ENCODE assay signal across 8 cellular contexts in the genomic region with DNA sequence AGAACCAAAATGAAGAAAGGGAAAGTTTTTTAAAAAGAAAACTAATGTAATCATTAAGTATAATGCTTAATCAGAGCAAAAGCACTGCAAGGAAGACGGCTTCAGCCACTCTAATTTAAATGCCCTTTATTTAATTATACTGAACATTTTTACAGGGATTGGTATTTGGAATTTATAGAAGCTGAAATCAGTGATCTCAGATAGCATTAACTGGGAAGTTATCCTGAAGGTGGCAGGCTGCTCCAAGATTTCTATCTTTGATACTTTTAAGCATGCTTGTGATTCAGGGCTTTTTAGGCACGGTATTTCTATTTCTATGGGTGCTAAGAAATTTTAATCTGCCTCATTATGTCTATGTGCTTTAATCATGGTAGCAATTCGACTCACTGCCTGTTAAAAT. TPM values are rescaled to one million over a fixed set of nuclear protein-coding genes. Genes with fewer than 3 reads are reported as not detected.
A peak's percentile ranks its signal among the peaks of the same experiment; 100 is the strongest.
DNase-seq lines count a peak whose midpoint lies in the region; ATAC-seq, FAIRE-seq and TF ChIP-seq lines count a peak whose summit lies in the region.

No MANE protein-coding gene starts in this region.

- peaks cover 32 to 43% (median 41%) of the 10 kb centered on the region in 4 donors for H3K4me1 ChIP-seq in esophagus muscularis mucosa

- in situ Hi-C loops in Caki2 (cut with HindIII; ENCODE audit: low pct_unique_long_range_greater_than_20kb, low sequenced_read_pairs): no loop called here

- DNase-seq in Caki2 (ENCODE audit: low read depth): peak; percentile 29
- DNase-seq in HTR-8/SVneo (ENCODE audit: insufficient read length, low spot score): peak; percentile 24
- peak; percentile 55 for DNase-seq in RPMI7951 (ENCODE audit: low read depth)
- no peak for DNase-seq in esophagus muscularis mucosa (ENCODE audit: extremely low spot score)
- DNase-seq in SKM-1 treated with dmso at 0.1 percent for 144 hours (lab: John Stamatoyannopoulos, UW; ENCODE audit: unreplicated experiment): no peak

- peaks cover 4% of the 10 kb centered on the region for H3F3A ChIP-seq in neural cell (ENCODE audit: insufficient read depth, low read length, poor library complexity, severe bottlenecking)

- H3K36me3 ChIP-seq in esophagus muscularis mucosa (peaks cover 4 to 25% (median 15%) of the 10 kb centered on the region in 4 donors), neural cell (ENCODE audit: insufficient read depth, low read length) (no peaks in the 10 kb centered on the region)

- H3K4me2 ChIP-seq in neural cell (ENCODE audit: low read length): no peak overlapping the region

- TF ChIP-seq RAD21 in neural cell (conservative IDR thresholded peaks at IDR 0.05): peak; percentile 85

- TF ChIP-seq POLR2A in esophagus muscularis mucosa (IDR thresholded peaks at IDR 0.05; ENCODE audit: low read depth): no peak

- H3K79me2 ChIP-seq in neural cell (replicated peaks; ENCODE audit: insufficient read depth, low read length): peaks cover 18% of the 10 kb centered on the region

- intact Hi-C loops in esophagus muscularis mucosa (cut with DNase I): loop anchor here (2.0 to 10.0 kb wide), 5 partner anchors 62 to 386 kb away; a partner anchor contains a TSS

- H3K9me2 ChIP-seq in neural cell (ENCODE audit: insufficient read depth, low read length): no peaks in the 10 kb centered on the region

- peak; percentile 44 to 55 (median 53) for TF ChIP-seq CTCF in esophagus muscularis mucosa (IDR thresholded peaks at IDR 0.05)
- TF ChIP-seq CTCF in neural cell (IDR thresholded peaks at IDR 0.05; ENCODE audit: poor library complexity, severe bottlenecking): peak; percentile 78

- H3K27ac ChIP-seq in esophagus muscularis mucosa (replicated peaks in 1 of 4): peak overlapping the region; percentile 89 to 94 (median 92)
- no peak overlapping the region for H3K27ac ChIP-seq in neural cell (ENCODE audit: low read length)

- ATAC-seq in HG02588 (IDR thresholded peaks at IDR 0.05; ENCODE audit: unreplicated experiment) (no peak), GM21619 (IDR thresholded peaks at IDR 0.05; ENCODE audit: unreplicated experiment) (no peak)

- no peak overlapping the region for H3K9ac ChIP-seq in neural cell (ENCODE audit: low read length)

- H2AFZ ChIP-seq in neural cell (ENCODE audit: low read depth, low read length): no peak overlapping the region

- FAIRE-seq in HTR-8/SVneo (lab: Jason Lieb, UNC): no peak

- H3K9me3 ChIP-seq in esophagus muscularis mucosa (no peaks in the 10 kb centered on the region), neural cell (ENCODE audit: low read length) (no peaks in the 10 kb centered on the region)

- H4K20me1 ChIP-seq in neural cell (ENCODE audit: insufficient read depth): no peaks in the 10 kb centered on the region

- H3K27me3 ChIP-seq in esophagus muscularis mucosa: peaks cover 0 to 4% (median 0%) of the 10 kb centered on the region in 4 donors
- no peaks in the 10 kb centered on the region for H3K27me3 ChIP-seq in neural cell (ENCODE audit: insufficient read depth, low read depth, low read length)

- WGBS in esophagus muscularis mucosa: 12% methylated on average over 3 of the region's 3 CpGs

- peak overlapping the region in 1 of 4 donors; percentile 98 for H3K4me3 ChIP-seq in esophagus muscularis mucosa
- H3K4me3 ChIP-seq in neural cell (ENCODE audit: low read length): no peak overlapping the region

- TF ChIP-seq EP300 in esophagus muscularis mucosa (IDR thresholded peaks at IDR 0.05) (no peak), neural cell (conservative IDR thresholded peaks at IDR 0.05; ENCODE audit: poor library complexity, severe bottlenecking) (no peak)

TF ChIP-seq in neural cell, 6 proteins besides CTCF, POLR2A, EP300 and RAD21:
- TF ChIP-seq EZH2 (IDR thresholded peaks at IDR 0.05; ENCODE audit: borderline replicate concordance, insufficient read depth, low read length, poor library complexity, severe bottlenecking) (no peak), MXI1 (conservative IDR thresholded peaks at IDR 0.05; ENCODE audit: poor library complexity, severe bottlenecking) (no peak), SMC3 (conservative IDR thresholded peaks at IDR 0.05; ENCODE audit: poor library complexity) (peak; percentile 88)
TF ChIP-seq in neural cell: peak in this region for 1.

RNA-seq across cellular contexts. Expression of a gene that starts 1.3 kb away (rescaled TPM):
- total RNA-seq in Caki2 (2014; rRNA removed; shearing (Covaris generic); ENCODE audit: low replicate concordance): 15.4 and 73.4 TPM in 2 replicates
- 57.1 and 57.6 TPM in 2 replicates for total RNA-seq in RPMI7951 (2014; rRNA removed; shearing (Covaris generic))
- 10 to 100 TPM; 26.1 to 36.2 (median 31.0) TPM for total RNA-seq in esophagus muscularis mucosa
- 48.4 and 55.9 TPM in 2 replicates for polyA plus RNA-seq in neural cell
- polyA minus RNA-seq in neural cell: 31.8 and 36.8 TPM in 2 replicates

RNA-seq across cellular contexts. Expression of a gene that starts 25.5 kb away (rescaled TPM):
- 0.24 and 0.29 TPM in 2 replicates for total RNA-seq in Caki2 (2014; rRNA removed; shearing (Covaris generic); ENCODE audit: low replicate concordance)
- not detected in 2 replicates for total RNA-seq in RPMI7951 (2014; rRNA removed; shearing (Covaris generic))
- under 1 TPM in 1 of 4 donors, not detected in 3; 0.11 TPM for total RNA-seq in esophagus muscularis mucosa
- polyA plus RNA-seq in neural cell: 7.6 and 8.8 TPM in 2 replicates
- polyA minus RNA-seq in neural cell: 16.3 and 18.9 TPM in 2 replicates

Comparison
In these comparisons a context has a peak if more than half of its experiments do, and no peak if none do; other contexts are left out.
1. DNase-seq: peak in Caki2 (single experiment), HTR-8/SVneo (single experiment) and RPMI7951 (single experiment); none in esophagus muscularis mucosa (single experiment) and SKM-1 treated with dmso at 0.1 percent for 144 hours (single experiment).